Comparison of ENCODE assay signal across 2 cellular contexts in the genomic region with DNA sequence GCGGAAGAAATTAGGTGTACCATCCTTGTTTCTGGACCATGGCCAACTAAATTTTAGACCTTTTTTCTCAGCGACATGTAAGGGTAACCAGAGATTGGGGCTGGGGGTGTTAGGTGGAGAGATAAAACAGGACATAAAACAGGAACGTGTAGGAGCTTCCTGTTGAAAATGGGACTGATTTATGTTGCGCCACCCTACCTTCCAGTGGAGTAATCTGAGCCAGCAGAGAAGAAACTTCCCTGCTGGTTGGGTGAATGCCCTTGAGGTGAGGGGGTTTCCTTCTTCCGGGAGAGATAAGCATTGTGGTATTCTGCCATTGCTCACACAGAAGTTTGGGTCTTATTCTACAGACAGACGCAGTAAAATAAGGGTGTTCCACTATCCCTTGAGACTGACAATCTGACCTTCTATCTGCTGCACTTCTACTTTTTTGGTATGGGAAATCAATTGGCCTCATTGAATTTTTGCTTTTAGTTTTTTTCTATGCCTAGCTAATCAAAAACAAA.
TF ChIP-seq lines count a peak whose summit lies in the region.

No MANE protein-coding gene starts in this region.

TF ChIP-seq in GM12891, 5 proteins besides CTCF, POLR2A, EP300 and RAD21 (continued from another document):
- TF ChIP-seq TAF1 (IDR thresholded peaks at IDR 0.05; ENCODE audit: low read depth, low read length) (peak; percentile 38; the same call in 1 of the 2 replicates), PAX5 (IDR thresholded peaks at IDR 0.05; ENCODE audit: insufficient read depth, low read length, severe bottlenecking) (no peak), POLR2AphosphoS5 (IDR thresholded peaks at IDR 0.05; ENCODE audit: low read depth, low read length) (no peak)

TF ChIP-seq in K562, 482 proteins besides CTCF, POLR2A, EP300 and RAD21 (continued from another document and continues in another):
- TF ChIP-seq NELFE (IDR thresholded peaks at IDR 0.05; ENCODE audit: insufficient read depth, insufficient read length), result no peak
- peak in 1 of 2 experiments; percentile 81; a peak in 3 of 4 replicates for TF ChIP-seq RCOR1 (IDR thresholded peaks at IDR 0.05; ENCODE audit: borderline replicate concordance in 1 of 2, low read depth in 2 of 2, low read length in 2 of 2)
- 0 out of 2 replicates have a peak, but pooled peaks have one; percentile 37 for TF ChIP-seq NCOA1 (IDR thresholded peaks at IDR 0.05; ENCODE audit: low read depth)
- no peak for TF ChIP-seq HNRNPLL (IDR thresholded peaks at IDR 0.05; ENCODE audit: low read depth, low read length, poor library complexity, severe bottlenecking)
- TF ChIP-seq RNF2 (IDR thresholded peaks at IDR 0.05), result peak; percentile 71; the same call in 1 of the 2 replicates
- no peak for TF ChIP-seq FIP1L1 (IDR thresholded peaks at IDR 0.05; ENCODE audit: low read depth, low read length, poor library complexity, severe bottlenecking)
- peak; percentile 27; the same call in 1 of the 2 replicates for TF ChIP-seq CXXC5 (CRISPR knock-in tag; IDR thresholded peaks at IDR 0.05)
- no peak for TF ChIP-seq SIN3B (IDR thresholded peaks at IDR 0.05; ENCODE audit: low read depth)
- peak; percentile 43 for TF ChIP-seq TCF3 (CRISPR knock-in tag; IDR thresholded peaks at IDR 0.05)
- TF ChIP-seq ATF7 (IDR thresholded peaks at IDR 0.05), result peak; percentile 29; the same call in 1 of the 2 replicates
- 0 out of 2 replicates have a peak, but pooled peaks have one; percentile 15 for TF ChIP-seq PML (IDR thresholded peaks at IDR 0.05; ENCODE audit: low read length)
- TF ChIP-seq ZNF124 (CRISPR knock-in tag; IDR thresholded peaks at IDR 0.05), result no peak
- peak; percentile 63 for TF ChIP-seq CBFA2T2 (conservative IDR thresholded peaks at IDR 0.05)
- peak; percentile 81 for TF ChIP-seq DPF2 (IDR thresholded peaks at IDR 0.05)
- TF ChIP-seq, protein P1, sequence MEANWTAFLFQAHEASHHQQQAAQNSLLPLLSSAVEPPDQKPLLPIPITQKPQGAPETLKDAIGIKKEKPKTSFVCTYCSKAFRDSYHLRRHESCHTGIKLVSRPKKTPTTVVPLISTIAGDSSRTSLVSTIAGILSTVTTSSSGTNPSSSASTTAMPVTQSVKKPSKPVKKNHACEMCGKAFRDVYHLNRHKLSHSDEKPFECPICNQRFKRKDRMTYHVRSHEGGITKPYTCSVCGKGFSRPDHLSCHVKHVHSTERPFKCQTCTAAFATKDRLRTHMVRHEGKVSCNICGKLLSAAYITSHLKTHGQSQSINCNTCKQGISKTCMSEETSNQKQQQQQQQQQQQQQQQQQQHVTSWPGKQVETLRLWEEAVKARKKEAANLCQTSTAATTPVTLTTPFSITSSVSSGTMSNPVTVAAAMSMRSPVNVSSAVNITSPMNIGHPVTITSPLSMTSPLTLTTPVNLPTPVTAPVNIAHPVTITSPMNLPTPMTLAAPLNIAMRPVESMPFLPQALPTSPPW (CRISPR knock-in tag; IDR thresholded peaks at IDR 0.05), result peak; percentile 52
- peak; percentile 75 for TF ChIP-seq TEAD4 (IDR thresholded peaks at IDR 0.05; ENCODE audit: low read length)
- no peak for TF ChIP-seq TEAD4 (CRISPR knock-in tag; IDR thresholded peaks at IDR 0.05; ENCODE audit: borderline replicate concordance)
- no peak for TF ChIP-seq TEAD1 (CRISPR knock-in tag; IDR thresholded peaks at IDR 0.05)
- no peak for TF ChIP-seq SRSF1 (IDR thresholded peaks at IDR 0.05; ENCODE audit: low read depth, low read length)
- no peak for TF ChIP-seq ZNF766 (CRISPR knock-in tag; conservative IDR thresholded peaks at IDR 0.05)
- TF ChIP-seq CEBPG (CRISPR knock-in tag; IDR thresholded peaks at IDR 0.05), result no peak
- TF ChIP-seq CEBPG (tag; conservative IDR thresholded peaks at IDR 0.05 in 1 of 2, IDR thresholded peaks at IDR 0.05 in 1 of 2), result peak; percentile 76 to 84
- no peak for TF ChIP-seq POU5F1 (IDR thresholded peaks at IDR 0.05; ENCODE audit: borderline replicate concordance, low read depth, low read length, partially characterized antibody)
- TF ChIP-seq, protein P2, sequence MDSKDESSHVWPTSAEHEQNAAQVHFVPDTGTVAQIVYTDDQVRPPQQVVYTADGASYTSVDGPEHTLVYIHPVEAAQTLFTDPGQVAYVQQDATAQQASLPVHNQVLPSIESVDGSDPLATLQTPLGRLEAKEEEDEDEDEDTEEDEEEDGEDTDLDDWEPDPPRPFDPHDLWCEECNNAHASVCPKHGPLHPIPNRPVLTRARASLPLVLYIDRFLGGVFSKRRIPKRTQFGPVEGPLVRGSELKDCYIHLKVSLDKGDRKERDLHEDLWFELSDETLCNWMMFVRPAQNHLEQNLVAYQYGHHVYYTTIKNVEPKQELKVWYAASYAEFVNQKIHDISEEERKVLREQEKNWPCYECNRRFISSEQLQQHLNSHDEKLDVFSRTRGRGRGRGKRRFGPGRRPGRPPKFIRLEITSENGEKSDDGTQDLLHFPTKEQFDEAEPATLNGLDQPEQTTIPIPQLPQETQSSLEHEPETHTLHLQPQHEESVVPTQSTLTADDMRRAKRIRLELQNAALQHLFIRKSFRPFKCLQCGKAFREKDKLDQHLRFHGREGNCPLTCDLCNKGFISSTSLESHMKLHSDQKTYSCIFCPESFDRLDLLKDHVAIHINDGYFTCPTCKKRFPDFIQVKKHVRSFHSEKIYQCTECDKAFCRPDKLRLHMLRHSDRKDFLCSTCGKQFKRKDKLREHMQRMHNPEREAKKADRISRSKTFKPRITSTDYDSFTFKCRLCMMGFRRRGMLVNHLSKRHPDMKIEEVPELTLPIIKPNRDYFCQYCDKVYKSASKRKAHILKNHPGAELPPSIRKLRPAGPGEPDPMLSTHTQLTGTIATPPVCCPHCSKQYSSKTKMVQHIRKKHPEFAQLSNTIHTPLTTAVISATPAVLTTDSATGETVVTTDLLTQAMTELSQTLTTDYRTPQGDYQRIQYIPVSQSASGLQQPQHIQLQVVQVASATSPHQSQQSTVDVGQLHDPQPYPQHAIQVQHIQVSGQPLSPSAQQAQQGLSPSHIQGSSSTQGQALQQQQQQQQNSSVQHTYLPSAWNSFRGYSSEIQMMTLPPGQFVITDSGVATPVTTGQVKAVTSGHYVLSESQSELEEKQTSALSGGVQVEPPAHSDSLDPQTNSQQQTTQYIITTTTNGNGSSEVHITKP (IDR thresholded peaks at IDR 0.05; ENCODE audit: partially characterized antibody), result peak; percentile 52
- peak; percentile 74 for TF ChIP-seq SMARCE1 (IDR thresholded peaks at IDR 0.05)
- TF ChIP-seq EHMT2 (IDR thresholded peaks at IDR 0.05), result peak; percentile 25; the same call in 1 of the 2 replicates
- TF ChIP-seq THRAP3 (IDR thresholded peaks at IDR 0.05; ENCODE audit: borderline replicate concordance), result no peak
- TF ChIP-seq, protein P3, sequence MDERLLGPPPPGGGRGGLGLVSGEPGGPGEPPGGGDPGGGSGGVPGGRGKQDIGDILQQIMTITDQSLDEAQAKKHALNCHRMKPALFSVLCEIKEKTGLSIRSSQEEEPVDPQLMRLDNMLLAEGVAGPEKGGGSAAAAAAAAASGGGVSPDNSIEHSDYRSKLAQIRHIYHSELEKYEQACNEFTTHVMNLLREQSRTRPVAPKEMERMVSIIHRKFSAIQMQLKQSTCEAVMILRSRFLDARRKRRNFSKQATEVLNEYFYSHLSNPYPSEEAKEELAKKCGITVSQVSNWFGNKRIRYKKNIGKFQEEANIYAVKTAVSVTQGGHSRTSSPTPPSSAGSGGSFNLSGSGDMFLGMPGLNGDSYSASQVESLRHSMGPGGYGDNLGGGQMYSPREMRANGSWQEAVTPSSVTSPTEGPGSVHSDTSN (CRISPR knock-in tag; IDR thresholded peaks at IDR 0.05; ENCODE audit: low read depth), result no peak
- TF ChIP-seq, protein P3 (tag; conservative IDR thresholded peaks at IDR 0.05; ENCODE audit: low read depth), result peak; percentile 73
- no peak for TF ChIP-seq YBX1 (IDR thresholded peaks at IDR 0.05)
- peak; percentile 18; the same call in 1 of the 2 replicates for TF ChIP-seq SPI1 (IDR thresholded peaks at IDR 0.05; ENCODE audit: borderline replicate concordance, low read depth, low read length)
- peak; percentile 11 to 71; a peak in 2 of 4 replicates for TF ChIP-seq TRIM24 (IDR thresholded peaks at IDR 0.05)
- TF ChIP-seq MTF1 (CRISPR knock-in tag; IDR thresholded peaks at IDR 0.05; ENCODE audit: borderline replicate concordance), result no peak
- TF ChIP-seq NRF1 (conservative IDR thresholded peaks at IDR 0.05 in 1 of 2, IDR thresholded peaks at IDR 0.05 in 1 of 2), result 0 out of 4 replicates have a peak, but pooled peaks of 1 of the 2 experiments have one; percentile 20
- peak; percentile 72 for TF ChIP-seq GABPA (tag; conservative IDR thresholded peaks at IDR 0.05; ENCODE audit: low read depth)
- TF ChIP-seq, protein P4, sequence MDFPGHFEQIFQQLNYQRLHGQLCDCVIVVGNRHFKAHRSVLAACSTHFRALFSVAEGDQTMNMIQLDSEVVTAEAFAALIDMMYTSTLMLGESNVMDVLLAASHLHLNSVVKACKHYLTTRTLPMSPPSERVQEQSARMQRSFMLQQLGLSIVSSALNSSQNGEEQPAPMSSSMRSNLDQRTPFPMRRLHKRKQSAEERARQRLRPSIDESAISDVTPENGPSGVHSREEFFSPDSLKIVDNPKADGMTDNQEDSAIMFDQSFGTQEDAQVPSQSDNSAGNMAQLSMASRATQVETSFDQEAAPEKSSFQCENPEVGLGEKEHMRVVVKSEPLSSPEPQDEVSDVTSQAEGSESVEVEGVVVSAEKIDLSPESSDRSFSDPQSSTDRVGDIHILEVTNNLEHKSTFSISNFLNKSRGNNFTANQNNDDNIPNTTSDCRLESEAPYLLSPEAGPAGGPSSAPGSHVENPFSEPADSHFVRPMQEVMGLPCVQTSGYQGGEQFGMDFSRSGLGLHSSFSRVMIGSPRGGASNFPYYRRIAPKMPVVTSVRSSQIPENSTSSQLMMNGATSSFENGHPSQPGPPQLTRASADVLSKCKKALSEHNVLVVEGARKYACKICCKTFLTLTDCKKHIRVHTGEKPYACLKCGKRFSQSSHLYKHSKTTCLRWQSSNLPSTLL (IDR thresholded peaks at IDR 0.05), result no peak
- TF ChIP-seq, protein P5, sequence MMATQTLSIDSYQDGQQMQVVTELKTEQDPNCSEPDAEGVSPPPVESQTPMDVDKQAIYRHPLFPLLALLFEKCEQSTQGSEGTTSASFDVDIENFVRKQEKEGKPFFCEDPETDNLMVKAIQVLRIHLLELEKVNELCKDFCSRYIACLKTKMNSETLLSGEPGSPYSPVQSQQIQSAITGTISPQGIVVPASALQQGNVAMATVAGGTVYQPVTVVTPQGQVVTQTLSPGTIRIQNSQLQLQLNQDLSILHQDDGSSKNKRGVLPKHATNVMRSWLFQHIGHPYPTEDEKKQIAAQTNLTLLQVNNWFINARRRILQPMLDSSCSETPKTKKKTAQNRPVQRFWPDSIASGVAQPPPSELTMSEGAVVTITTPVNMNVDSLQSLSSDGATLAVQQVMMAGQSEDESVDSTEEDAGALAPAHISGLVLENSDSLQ (IDR thresholded peaks at IDR 0.05), result peak; percentile 65
- peak; percentile 46; the same call in 1 of the 2 replicates for TF ChIP-seq HDAC2 (IDR thresholded peaks at IDR 0.05)
- TF ChIP-seq SMAD4 (CRISPR knock-in tag; conservative IDR thresholded peaks at IDR 0.05), result peak; percentile 36
- TF ChIP-seq TAL1 (IDR thresholded peaks at IDR 0.05), result peak; percentile 57
- peak; percentile 25; the same call in 1 of the 2 replicates for TF ChIP-seq ZBTB7A (IDR thresholded peaks at IDR 0.05; ENCODE audit: borderline replicate concordance, control insufficient read depth, low read depth, low read length)
- TF ChIP-seq, protein P6, sequence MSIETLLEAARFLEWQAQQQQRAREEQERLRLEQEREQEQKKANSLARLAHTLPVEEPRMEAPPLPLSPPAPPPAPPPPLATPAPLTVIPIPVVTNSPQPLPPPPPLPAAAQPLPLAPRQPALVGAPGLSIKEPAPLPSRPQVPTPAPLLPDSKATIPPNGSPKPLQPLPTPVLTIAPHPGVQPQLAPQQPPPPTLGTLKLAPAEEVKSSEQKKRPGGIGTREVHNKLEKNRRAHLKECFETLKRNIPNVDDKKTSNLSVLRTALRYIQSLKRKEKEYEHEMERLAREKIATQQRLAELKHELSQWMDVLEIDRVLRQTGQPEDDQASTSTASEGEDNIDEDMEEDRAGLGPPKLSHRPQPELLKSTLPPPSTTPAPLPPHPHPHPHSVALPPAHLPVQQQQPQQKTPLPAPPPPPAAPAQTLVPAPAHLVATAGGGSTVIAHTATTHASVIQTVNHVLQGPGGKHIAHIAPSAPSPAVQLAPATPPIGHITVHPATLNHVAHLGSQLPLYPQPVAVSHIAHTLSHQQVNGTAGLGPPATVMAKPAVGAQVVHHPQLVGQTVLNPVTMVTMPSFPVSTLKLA (conservative IDR thresholded peaks at IDR 0.05), result 0 out of 4 replicates have a peak, but pooled peaks of 1 of the 2 experiments have one; percentile 14
- TF ChIP-seq, protein P7, sequence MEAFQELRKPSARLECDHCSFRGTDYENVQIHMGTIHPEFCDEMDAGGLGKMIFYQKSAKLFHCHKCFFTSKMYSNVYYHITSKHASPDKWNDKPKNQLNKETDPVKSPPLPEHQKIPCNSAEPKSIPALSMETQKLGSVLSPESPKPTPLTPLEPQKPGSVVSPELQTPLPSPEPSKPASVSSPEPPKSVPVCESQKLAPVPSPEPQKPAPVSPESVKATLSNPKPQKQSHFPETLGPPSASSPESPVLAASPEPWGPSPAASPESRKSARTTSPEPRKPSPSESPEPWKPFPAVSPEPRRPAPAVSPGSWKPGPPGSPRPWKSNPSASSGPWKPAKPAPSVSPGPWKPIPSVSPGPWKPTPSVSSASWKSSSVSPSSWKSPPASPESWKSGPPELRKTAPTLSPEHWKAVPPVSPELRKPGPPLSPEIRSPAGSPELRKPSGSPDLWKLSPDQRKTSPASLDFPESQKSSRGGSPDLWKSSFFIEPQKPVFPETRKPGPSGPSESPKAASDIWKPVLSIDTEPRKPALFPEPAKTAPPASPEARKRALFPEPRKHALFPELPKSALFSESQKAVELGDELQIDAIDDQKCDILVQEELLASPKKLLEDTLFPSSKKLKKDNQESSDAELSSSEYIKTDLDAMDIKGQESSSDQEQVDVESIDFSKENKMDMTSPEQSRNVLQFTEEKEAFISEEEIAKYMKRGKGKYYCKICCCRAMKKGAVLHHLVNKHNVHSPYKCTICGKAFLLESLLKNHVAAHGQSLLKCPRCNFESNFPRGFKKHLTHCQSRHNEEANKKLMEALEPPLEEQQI (IDR thresholded peaks at IDR 0.05), result 0 out of 2 replicates have a peak, but pooled peaks have one; percentile 37
- TF ChIP-seq NFIC (IDR thresholded peaks at IDR 0.05), result peak; percentile 84
- peak; percentile 92 for TF ChIP-seq MEIS2 (IDR thresholded peaks at IDR 0.05; ENCODE audit: partially characterized antibody)
- peak; percentile 82 for TF ChIP-seq CEBPB (tag; IDR thresholded peaks at IDR 0.05)
- peak; percentile 69 for TF ChIP-seq CTBP1 (IDR thresholded peaks at IDR 0.05; ENCODE audit: borderline replicate concordance)
- TF ChIP-seq ETV5 (CRISPR knock-in tag; IDR thresholded peaks at IDR 0.05; ENCODE audit: low read depth), result peak; percentile 49; the same call in 1 of the 2 replicates
- TF ChIP-seq NR1H2 (CRISPR knock-in tag; IDR thresholded peaks at IDR 0.05), result no peak
- peak; percentile 77 for TF ChIP-seq ARID1B (IDR thresholded peaks at IDR 0.05)
- TF ChIP-seq SLC30A9 (CRISPR knock-in tag; IDR thresholded peaks at IDR 0.05), result no peak
